In genomic region chr16:88922114-88922825, GRCh38 we compare ENCODE assay signal across 10 cellular contexts. TPM values are rescaled to one million over a fixed set of nuclear protein-coding genes. Genes with fewer than 3 reads are reported as not detected.
DNase-seq lines count a peak whose midpoint lies in the region; ATAC-seq and TF ChIP-seq lines count a peak whose summit lies in the region.
"Had no signal": no experiment of that assay in that cellular context is flagged by ENCODE, and none has a peak within 500 bp of the region (broad histone marks: within the 10 kb centered on the region; RNA-seq: fewer than 3 reads in every experiment).

No MANE protein-coding gene starts in this region.

- H3K27me3 ChIP-seq in A673 (replicated peaks; ENCODE audit: insufficient read depth, low read depth, low read length, poor library complexity), result no peaks in the 10 kb centered on the region
- no peaks in the 10 kb centered on the region for H3K27me3 ChIP-seq in fibroblast of lung (ENCODE audit: control insufficient read depth, insufficient read depth, low read length)

- no peaks in the 10 kb centered on the region for H3K9me3 Mint-ChIP-seq in naive B cell
- H3K9me3 Mint-ChIP-seq: nephron had no signal

- H3K36me3 Mint-ChIP-seq in naive B cell, result no peaks in the 10 kb centered on the region

- no peaks in the 10 kb centered on the region for H3K9me3 ChIP-seq in A673 (ENCODE audit: low read depth, low read length, poor library complexity, severe bottlenecking)
- no peaks in the 10 kb centered on the region for H3K9me3 ChIP-seq in fibroblast of lung (ENCODE audit: control insufficient read depth, insufficient read depth, low read depth, low read length)

- H4K20me1 ChIP-seq in fibroblast of lung (ENCODE audit: control insufficient read depth, extremely low read depth, insufficient read depth, low read length), result no peaks in the 10 kb centered on the region

- H3K27me3 Mint-ChIP-seq in naive B cell, result no peaks in the 10 kb centered on the region

- peak; percentile 52 for DNase-seq in A673 (ENCODE audit: low spot score)
- DNase-seq in M059J (ENCODE audit: low read depth), result peak; percentile 56
- DNase-seq in fibroblast of lung (ENCODE audit: low read depth in 2 of 2), result peak; percentile 71 to 73
- no peak for DNase-seq in naive B cell
- no peak for DNase-seq in effector CD8-positive, alpha-beta T cell (lab: John Stamatoyannopoulos, UW)

- H3K79me2 ChIP-seq in fibroblast of lung (ENCODE audit: control insufficient read depth, insufficient read depth, low read length), result no peaks in the 10 kb centered on the region

- no peak overlapping the region for H3K9ac ChIP-seq in fibroblast of lung (ENCODE audit: insufficient read depth, low read length)
- H3K9ac ChIP-seq: KMS-11 had no signal

- H3K4me1 Mint-ChIP-seq in naive B cell, result peaks cover 42 to 72% (median 57%) of the 10 kb centered on the region in 3 donors

- peak overlapping the region in 5 of 6 donors; percentile 69 to 98 (median 90) for H3K27ac Mint-ChIP-seq in naive B cell
- H3K27ac Mint-ChIP-seq: nephron had no signal

- H3K4me1 ChIP-seq in A673 (ENCODE audit: insufficient read depth, low read length, poor library complexity, severe bottlenecking) (peaks cover 57% of the 10 kb centered on the region), fibroblast of lung (ENCODE audit: control insufficient read depth, extremely low read depth, insufficient read depth, low read length) (peaks cover 25% of the 10 kb centered on the region)

- H3K36me3 ChIP-seq in A673 (ENCODE audit: insufficient read depth, low read length, poor library complexity, severe bottlenecking) (no peaks in the 10 kb centered on the region), fibroblast of lung (ENCODE audit: control insufficient read depth, insufficient read depth, low read length) (no peaks in the 10 kb centered on the region)

- no TSS peak for BruUV-seq in A673 (replicated peaks; lab: Mats Ljungman, UMichigan)

- POLR2A ChIA-PET in A673 (lab: Charles Lee; ENCODE audit: low non-redundant PET), result no interaction called here

- intact Hi-C loops in A673 (cut with micrococcal nuclease; ENCODE audit: unreplicated experiment), result no loop called here

- no peak overlapping the region for H3K4me2 ChIP-seq in fibroblast of lung (ENCODE audit: extremely low read depth, insufficient read depth, low read length)
- H3K4me2 ChIP-seq: KMS-11 had no signal

- CTCF ChIA-PET in A673 (lab: Charles Lee), result no interaction called here

- no peak overlapping the region for H3K4me3 ChIP-seq in A673 (ENCODE audit: low read depth, low read length, poor library complexity, severe bottlenecking)
- H3K4me3 ChIP-seq in fibroblast of lung (replicated peaks in 1 of 4; ENCODE audit: control extremely low read depth in 1 of 4, insufficient read depth in 1 of 4, low read depth in 3 of 4, low read length in 4 of 4), result no peak overlapping the region

- no peak for ATAC-seq in naive B cell (ENCODE audit: low read depth in 2 of 2)
- no peak for ATAC-seq in HG03139 (IDR thresholded peaks at IDR 0.05; ENCODE audit: unreplicated experiment)
- ATAC-seq in HG02623 (IDR thresholded peaks at IDR 0.05; ENCODE audit: unreplicated experiment), result no peak
- no peak for ATAC-seq in HG02884 (IDR thresholded peaks at IDR 0.05; ENCODE audit: unreplicated experiment)

- TF ChIP-seq CTCF in A673 (conservative IDR thresholded peaks at IDR 0.05; ENCODE audit: low read depth, low read length) (no peak), fibroblast of lung (conservative IDR thresholded peaks at IDR 0.05 in 1 of 2, IDR thresholded peaks at IDR 0.05 in 1 of 2; ENCODE audit: low read depth in 1 of 2, low read length in 2 of 2) (no peak)

- H3K27ac ChIP-seq in A673 (ENCODE audit: low read depth, low read length, poor library complexity, severe bottlenecking) (peak overlapping the region; percentile 77), fibroblast of lung (ENCODE audit: insufficient read depth, low read length) (no peak overlapping the region)
- H3K27ac ChIP-seq: KMS-11 had no signal

- no peak overlapping the region for H2AFZ ChIP-seq in fibroblast of lung (ENCODE audit: low read length)

- peak overlapping the region in 7 of 8 donors; percentile 15 to 83 (median 62) for H3K4me3 Mint-ChIP-seq in naive B cell
- H3K4me3 Mint-ChIP-seq: nephron had no signal

RNA-seq across cellular contexts. Expression of gene CBFA2T3, which starts 54.7 kb away (rescaled TPM):
- total RNA-seq in A673 (2021) (1.7 and 2.2 TPM in 2 replicates), fibroblast of lung (under 0.01 TPM in 2 replicates)
- not detected in 2 replicates for total RNA-seq in M059J (2014; rRNA removed; shearing (Covaris generic))
- polyA plus RNA-seq in fibroblast of lung (0.05 TPM in 1 of 2 replicates, not detected in the other), naive B cell (ENCODE audit: low read depth in 6 of 6) (10 to 100 TPM in 3 of 6 donors, 1 to 10 TPM in 2, under 1 TPM in 1; 0.14 to 19.0 (median 10.0) TPM)
- polyA plus RNA-seq in fibroblast of lung (2012), result 0.16 TPM in 1 of 2 replicates, not detected in the other
- polyA minus RNA-seq in fibroblast of lung (ENCODE audit: low replicate concordance), result 0.39 TPM in 1 of 2 replicates, not detected in the other

RNA-seq across cellular contexts. Expression of gene PABPN1L, which starts 55.8 kb away (rescaled TPM):
- not detected in 2 replicates for total RNA-seq in A673 (2021)
- total RNA-seq in M059J (2014; rRNA removed; shearing (Covaris generic)), result not detected in 2 replicates
- total RNA-seq in fibroblast of lung, result not detected in 2 replicates
- polyA plus RNA-seq in fibroblast of lung, result not detected in 2 replicates
- polyA plus RNA-seq in fibroblast of lung (2012), result not detected in 2 replicates
- not detected in 2 replicates for polyA minus RNA-seq in fibroblast of lung (ENCODE audit: low replicate concordance)
- polyA plus RNA-seq in naive B cell (ENCODE audit: low read depth in 6 of 6), result not detected

Comparison
In these comparisons a context has a peak if more than half of its experiments do, and no peak if none do; other contexts are left out.
1. DNase-seq: peak in A673 (single experiment), M059J (single experiment) and fibroblast of lung (2 of 2); none in naive B cell (single experiment) and effector CD8-positive, alpha-beta T cell (single experiment).